Comparison of ENCODE assay signal across 20 cellular contexts in the genomic region with DNA sequence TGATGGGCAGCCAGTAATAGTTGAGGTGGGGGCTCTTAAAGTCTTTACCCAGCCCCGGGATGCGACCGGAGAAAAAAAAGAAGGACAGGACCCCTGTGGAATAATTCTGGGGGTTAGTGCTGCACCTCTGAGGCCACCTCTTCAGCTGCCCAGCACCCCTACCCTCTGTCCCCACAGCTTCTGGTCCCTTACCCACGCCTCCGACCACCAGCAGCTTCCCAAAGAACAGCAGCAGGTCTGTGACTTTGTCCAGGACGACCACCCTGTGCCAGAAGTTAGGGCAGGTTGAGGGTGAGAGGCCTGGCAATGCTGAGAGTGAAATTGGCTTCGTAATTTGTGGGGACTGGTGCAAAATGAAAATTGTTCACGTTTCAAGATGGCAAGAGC. TPM values are rescaled to one million over a fixed set of nuclear protein-coding genes. Genes with fewer than 3 reads are reported as not detected.
DNase-seq lines count a peak whose midpoint lies in the region; ATAC-seq and TF ChIP-seq lines count a peak whose summit lies in the region.
"Had no signal": no experiment of that assay in that cellular context is flagged by ENCODE, and none has a peak within 500 bp of the region (broad histone marks: within the 10 kb centered on the region; RNA-seq: fewer than 3 reads in every experiment).

No MANE protein-coding gene starts in this region.

- H3K27ac ChIP-seq in 22Rv1 (peak overlapping the region; percentile 90), DOHH2 (ENCODE audit: low read depth, low read length) (no peak overlapping the region), mesendoderm (ENCODE audit: low read depth, low read length) (no peak overlapping the region), Peyer's patch (no peak overlapping the region)
- H3K27ac ChIP-seq: SJSA1 had no signal

- no peak overlapping the region for H4K8ac ChIP-seq in mesendoderm (ENCODE audit: low read depth, low read length)

- no peak overlapping the region for H3K9ac ChIP-seq in mesendoderm (ENCODE audit: low read length)

- no peak overlapping the region for H3K18ac ChIP-seq in mesendoderm (ENCODE audit: low read length)

- no peak for TF ChIP-seq POLR2A in Peyer's patch (IDR thresholded peaks at IDR 0.05)

- H3K4me3 Mint-ChIP-seq in WTC11, result peak overlapping the region; percentile 97

- H3K79me1 ChIP-seq in mesendoderm (ENCODE audit: low read length), result no peaks in the 10 kb centered on the region

- H3K4me1 Mint-ChIP-seq in WTC11, result peaks cover 19% of the 10 kb centered on the region

- no peak overlapping the region for H2BK120ac ChIP-seq in mesendoderm (ENCODE audit: low read depth, low read length)

- H2BK5ac ChIP-seq in mesendoderm (ENCODE audit: low read length), result no peak overlapping the region

- no peak overlapping the region; the same call in 1 of the 2 replicates for H3K4me3 ChIP-seq in DOHH2 (ENCODE audit: low read length)
- no peak overlapping the region for H3K4me3 ChIP-seq in mesendoderm (ENCODE audit: low read length)
- no peak overlapping the region for H3K4me3 ChIP-seq in Peyer's patch
- H3K4me3 ChIP-seq: thyroid gland had no signal

- 0 out of 2 replicates have a peak, but pooled peaks cover 5% of the 10 kb centered on the region for H3F3A ChIP-seq in DOHH2 (ENCODE audit: control insufficient read depth, insufficient read depth)

- DNase-seq in WTC11 (ENCODE audit: low spot score), result no peak
- no peak for DNase-seq in mesendoderm
- no peak for DNase-seq in Peyer's patch
- DNase-seq in GM10248 (ENCODE audit: extremely low spot score), result no peak
- DNase-seq in cerebellum (ENCODE audit: low spot score), result no peak
- DNase-seq in DMS53 treated with DMSO at 0.1 percent for 48 hours (lab: John Stamatoyannopoulos, UW; ENCODE audit: unreplicated experiment), result no peak
- DNase-seq: amniotic stem cell, caudate nucleus, esophagus squamous epithelium, left colon, MG63, NCI-H1436, NCI-H526 treated with DMSO at 0.1 percent for 48 hours, occipital lobe had no signal

- H4K5ac ChIP-seq in mesendoderm (ENCODE audit: low read length), result no peak overlapping the region

- no peak for ATAC-seq in WTC11
- ATAC-seq: left colon, sciatic nerve had no signal

- CTCF ChIA-PET in WTC11 (lab: Charles Lee), result no interaction called here
- CTCF ChIA-PET in GM10248 (lab: Yijun Ruan, JAX), result interaction anchor here (0.9 to 2.7 kb wide), 6 partner anchors 8 to 95 kb away, joined by 3 to 11 read pairs (median 4); no protein-coding TSS in a partner anchor

- H3K27me3 Mint-ChIP-seq in WTC11 (ENCODE audit: low read depth), result peaks cover 2% of the 10 kb centered on the region; the same call in 1 of the 2 replicates

- no peaks in the 10 kb centered on the region for H4K20me1 ChIP-seq in DOHH2 (ENCODE audit: control insufficient read depth, insufficient read depth, low read depth, low read length)

- H2BK15ac ChIP-seq in mesendoderm (replicated peaks; ENCODE audit: low read depth), result no peak overlapping the region

- peaks cover 23% of the 10 kb centered on the region for H3K4me1 ChIP-seq in DOHH2 (ENCODE audit: control insufficient read depth, low read length)
- no peaks in the 10 kb centered on the region for H3K4me1 ChIP-seq in mesendoderm (ENCODE audit: control insufficient read depth, low read depth, low read length)
- peaks cover 0 to 17% (median 2%) of the 10 kb centered on the region in 4 donors for H3K4me1 ChIP-seq in Peyer's patch

- H3K36me3 ChIP-seq in DOHH2 (ENCODE audit: control insufficient read depth, low read length), result peaks cover 4% of the 10 kb centered on the region; the same call in 1 of the 2 replicates
- H3K36me3 ChIP-seq in mesendoderm (ENCODE audit: control insufficient read depth, insufficient read depth, low read length), result peaks cover 2% of the 10 kb centered on the region
- peaks cover 0 to 40% (median 0%) of the 10 kb centered on the region in 3 donors for H3K36me3 ChIP-seq in Peyer's patch
- H3K36me3 ChIP-seq: MG63 had no signal

- POLR2A ChIA-PET in WTC11 (lab: Charles Lee) (no interaction called here), GM10248 (lab: Yijun Ruan, JAX) (no interaction called here)

- H3K27me3 ChIP-seq in DOHH2 (ENCODE audit: control insufficient read depth, low read length) (peaks cover 14% of the 10 kb centered on the region), mesendoderm (ENCODE audit: insufficient read depth, low read length, poor library complexity) (no peaks in the 10 kb centered on the region), Peyer's patch (no peaks in the 10 kb centered on the region)
- H3K27me3 ChIP-seq: esophagus squamous epithelium, MG63, SJSA1, thyroid gland had no signal

- no peak overlapping the region for H3K4ac ChIP-seq in mesendoderm (ENCODE audit: low read depth, low read length)

- H3K36me3 Mint-ChIP-seq in WTC11, result peaks cover 5% of the 10 kb centered on the region

- H3K23ac ChIP-seq in mesendoderm (ENCODE audit: low read length), result no peak overlapping the region

- H3K79me2 ChIP-seq in DOHH2 (ENCODE audit: control insufficient read depth, low read length), result 0 out of 2 replicates have a peak, but pooled peaks cover 8% of the 10 kb centered on the region
- H3K79me2 ChIP-seq in mesendoderm (ENCODE audit: control insufficient read depth, insufficient read depth, low read length), result no peaks in the 10 kb centered on the region

- H3K9me3 ChIP-seq in DOHH2 (ENCODE audit: control insufficient read depth, insufficient read depth, low read length) (no peaks in the 10 kb centered on the region), Peyer's patch (no peaks in the 10 kb centered on the region)
- H3K9me3 ChIP-seq: esophagus squamous epithelium, HAP-1, MG63, SJSA1, thyroid gland had no signal

- no peaks in the 10 kb centered on the region for H3K9me2 ChIP-seq in DOHH2 (replicated peaks; ENCODE audit: control insufficient read depth, low read length)

- no CpG with 5 or more reads among the region's 8 CpGs for WGBS in mesendoderm (ENCODE audit: extremely low coverage, insufficient coverage, low lambda C conversion rate)

- H2AK5ac ChIP-seq in mesendoderm (ENCODE audit: low read length), result no peak overlapping the region

- peak overlapping the region; percentile 1 for H3K56ac ChIP-seq in mesendoderm (ENCODE audit: low read length)

- TF ChIP-seq CTCF in 22Rv1 (IDR thresholded peaks at IDR 0.05) (no peak), DOHH2 (IDR thresholded peaks at IDR 0.05; ENCODE audit: low read depth, low read length, poor library complexity, severe bottlenecking) (no peak), WTC11 (IDR thresholded peaks at IDR 0.05) (no peak), Peyer's patch (IDR thresholded peaks at IDR 0.05) (no peak), GM10248 (IDR thresholded peaks at IDR 0.05; ENCODE audit: control extremely low read depth, extremely low read depth, low read depth, missing control alignments) (no peak)

- peak overlapping the region; percentile 77; the same call in 1 of the 2 replicates for H3K4me2 ChIP-seq in DOHH2 (ENCODE audit: low read length)
- no peak overlapping the region for H3K4me2 ChIP-seq in mesendoderm (ENCODE audit: low read length)

- H3K9me3 Mint-ChIP-seq in WTC11, result no peaks in the 10 kb centered on the region

- 0 out of 2 replicates have a peak overlapping the region, but pooled peaks have one; percentile 17 for H3K27ac Mint-ChIP-seq in WTC11

TF ChIP-seq in WTC11, 78 proteins besides CTCF, POLR2A, EP300 and RAD21:
- no peak for TF ChIP-seq CREM (CRISPR knock-in tag; IDR thresholded peaks at IDR 0.05)

RNA-seq across cellular contexts. Expression of a gene that starts 2.2 kb away (rescaled TPM):
- 42.6 to 44.8 TPM (median 42.8 TPM) in 3 replicates for total RNA-seq in WTC11 (2021)
- polyA plus RNA-seq in mesendoderm (2013, experiment 1 of 2), result 31.5 TPM
- polyA plus RNA-seq in mesendoderm (2013, experiment 2 of 2), result 31.9 TPM
- total RNA-seq in Peyer's patch, result 100 to 1,000 TPM in 1 of 4 donors, 10 to 100 TPM in 3; 11.6 to 100 (median 81.8) TPM
- 11.7 TPM for total RNA-seq in cerebellum

RNA-seq across cellular contexts. Expression of a gene that starts 14.0 kb away (rescaled TPM):
- 3.1 to 3.5 TPM (median 3.5 TPM) in 3 replicates for total RNA-seq in WTC11 (2021)
- 0.81 TPM for polyA plus RNA-seq in mesendoderm (2013, experiment 1 of 2)
- polyA plus RNA-seq in mesendoderm (2013, experiment 2 of 2), result 0.71 TPM
- total RNA-seq in Peyer's patch, result 100 to 1,000 TPM in 3 of 4 donors, 10 to 100 TPM in 1; 64.4 to 508 (median 436) TPM
- not detected for total RNA-seq in cerebellum
- total RNA-seq: occipital lobe, SJSA1 had no signal

RNA-seq across cellular contexts. Expression of a gene that starts 32.7 kb away (rescaled TPM):
- total RNA-seq in WTC11 (2021) (137 to 169 TPM (median 168 TPM) in 3 replicates), Peyer's patch (10 to 100 TPM; 25.0 to 75.1 (median 50.6) TPM), cerebellum (65.1 TPM)
- 82.8 TPM for polyA plus RNA-seq in mesendoderm (2013, experiment 1 of 2)
- polyA plus RNA-seq in mesendoderm (2013, experiment 2 of 2), result 81.0 TPM

RNA-seq across cellular contexts. Expression of a gene that starts 37.1 kb away (rescaled TPM):
- total RNA-seq in WTC11 (2021) (24.0 to 46.2 TPM (median 44.1 TPM) in 3 replicates), Peyer's patch (1 to 10 TPM in 3 of 4 donors, not detected in 1; 1.0 to 5.0 (median 1.9) TPM), cerebellum (22.2 TPM)
- 11.0 TPM for polyA plus RNA-seq in mesendoderm (2013, experiment 1 of 2)
- 11.6 TPM for polyA plus RNA-seq in mesendoderm (2013, experiment 2 of 2)

RNA-seq across cellular contexts. Expression of a gene that starts 37.3 kb away (rescaled TPM):
- 75.3 to 105 TPM (median 96.4 TPM) in 3 replicates for total RNA-seq in WTC11 (2021)
- 23.9 TPM for polyA plus RNA-seq in mesendoderm (2013, experiment 1 of 2)
- 22.5 TPM for polyA plus RNA-seq in mesendoderm (2013, experiment 2 of 2)
- 100 to 1,000 TPM in 3 of 4 donors, 10 to 100 TPM in 1; 85.7 to 199 (median 146) TPM for total RNA-seq in Peyer's patch
- total RNA-seq in cerebellum, result 97.4 TPM

Comparison
In these comparisons a context has a peak if more than half of its experiments do, and no peak if none do; other contexts are left out.
1. RNA of a gene that starts 14.0 kb away (total RNA-seq): 64.4 to 508 TPM in Peyer's patch; 3.1 to 3.5 TPM in WTC11 and not detected in cerebellum (single experiment); every median in the first group is over 10 times any median in the second.